In the genomic region with DNA sequence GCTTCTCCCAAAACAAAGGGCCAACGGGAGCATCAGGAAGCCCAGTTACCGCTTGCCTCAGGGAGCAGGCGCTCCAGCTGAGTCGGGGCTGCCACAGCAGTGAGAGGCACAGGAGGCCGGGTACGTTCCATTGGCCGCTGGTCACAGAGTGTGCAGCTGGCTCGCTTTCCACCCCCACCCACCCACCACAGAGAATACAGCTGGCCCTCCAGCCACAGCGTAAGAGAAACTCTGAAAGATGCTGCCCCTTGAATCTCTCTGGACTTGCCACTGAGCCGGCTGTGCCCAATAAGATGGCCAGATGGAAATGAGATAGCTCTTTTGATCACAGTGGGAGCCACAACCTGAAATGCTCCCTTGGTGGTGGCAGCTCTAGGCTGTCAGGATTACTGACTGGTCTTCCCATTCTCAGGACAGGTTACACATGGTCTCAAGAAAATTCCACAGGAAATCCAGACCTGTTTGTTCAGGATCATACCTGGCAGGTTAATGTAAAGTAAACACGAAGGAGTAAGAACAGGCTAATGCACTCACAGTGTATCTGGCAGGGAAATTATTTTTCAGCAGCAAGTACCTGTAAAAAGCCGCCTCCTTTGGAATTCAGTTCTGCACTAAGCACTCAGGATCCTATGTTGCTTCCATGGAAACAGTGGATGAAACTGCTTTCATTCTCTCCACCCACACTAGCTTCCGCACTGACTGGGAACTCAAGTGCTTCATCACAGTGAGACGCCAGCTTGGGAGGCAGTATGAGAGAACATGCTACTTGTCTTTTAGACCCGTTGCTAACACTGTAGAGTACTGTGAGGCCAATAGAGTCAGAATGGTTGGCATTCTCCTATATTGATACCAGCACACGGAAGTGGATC, we compare ENCODE assay signal across 15 cellular contexts. TPM values are rescaled to one million over a fixed set of nuclear protein-coding genes. Genes with fewer than 3 reads are reported as not detected.
A peak's percentile ranks its signal among the peaks of the same experiment; 100 is the strongest.
DNase-seq lines count a peak whose midpoint lies in the region; ATAC-seq and TF ChIP-seq lines count a peak whose summit lies in the region.
"Had no signal": no experiment of that assay in that cellular context is flagged by ENCODE, and none has a peak within 500 bp of the region (broad histone marks: within the 10 kb centered on the region; RNA-seq: fewer than 3 reads in every experiment).

No MANE protein-coding gene starts in this region.

- peak overlapping the region; percentile 69 for H3K27ac ChIP-seq in cingulate gyrus (ENCODE audit: low read depth, low read length)

- no peak for TF ChIP-seq CTCF in neural crest cell (conservative IDR thresholded peaks at IDR 0.05)

- no peak for ATAC-seq in activated T-helper 17 cell treated with anti-CD3 and anti-CD28 coated beads, Interleukin-2, amount 50 U/mL, for 72 hours (replicated peaks)
- ATAC-seq: right cardiac atrium had no signal

- H3K27me3 Mint-ChIP-seq in neural crest cell (ENCODE audit: low read depth), result no peaks in the 10 kb centered on the region
- no peaks in the 10 kb centered on the region for H3K27me3 Mint-ChIP-seq in activated T-helper 17 cell treated with anti-CD3 and anti-CD28 coated beads, Interleukin-2, amount 50 U/mL, for 72 hours

- peak; percentile 92 for DNase-seq in DMS79 treated with DMSO at 0.1 percent for 48 hours (lab: John Stamatoyannopoulos, UW)
- peak; percentile 69 for DNase-seq in NCI-H2171 treated with DMSO at 0.1 percent for 48 hours (lab: John Stamatoyannopoulos, UW)
- DNase-seq in neural crest cell (ENCODE audit: low read depth, low spot score), result no peak
- no peak for DNase-seq in cerebellar cortex (ENCODE audit: low spot score)
- DNase-seq in activated CD4-positive, alpha-beta T cell treated with anti-CD3 and anti-CD28 coated beads for 48 hours, result no peak
- DNase-seq in activated CD8-positive, alpha-beta memory T cell treated with anti-CD3 and anti-CD28 coated beads, Interleukin-2, amount 50 U/mL, for 48 hours, result no peak
- DNase-seq: activated CD4-positive, alpha-beta T cell treated with anti-CD3 and anti-CD28 coated beads, Interleukin-2, amount 50 U/mL, for 48 hours; cortex of kidney; foreskin melanocyte; right cardiac atrium; T-helper 1 cell had no signal

- H3K4me3 Mint-ChIP-seq in neural crest cell, result peak overlapping the region; percentile 16
- H3K4me3 Mint-ChIP-seq in activated T-helper 17 cell treated with anti-CD3 and anti-CD28 coated beads, Interleukin-2, amount 50 U/mL, for 72 hours, result no peak overlapping the region

- H3K9me3 Mint-ChIP-seq in neural crest cell, result no peaks in the 10 kb centered on the region
- H3K9me3 Mint-ChIP-seq in activated T-helper 17 cell treated with anti-CD3 and anti-CD28 coated beads, Interleukin-2, amount 50 U/mL, for 72 hours, result no peaks in the 10 kb centered on the region

- no peaks in the 10 kb centered on the region for H3K36me3 Mint-ChIP-seq in neural crest cell (ENCODE audit: low read depth)
- H3K36me3 Mint-ChIP-seq in activated T-helper 17 cell treated with anti-CD3 and anti-CD28 coated beads, Interleukin-2, amount 50 U/mL, for 72 hours (ENCODE audit: low read depth), result peaks cover 13% of the 10 kb centered on the region

- peaks cover 18% of the 10 kb centered on the region for H3K4me1 Mint-ChIP-seq in neural crest cell
- H3K4me1 Mint-ChIP-seq in activated T-helper 17 cell treated with anti-CD3 and anti-CD28 coated beads, Interleukin-2, amount 50 U/mL, for 72 hours, result no peaks in the 10 kb centered on the region

- H3K27ac Mint-ChIP-seq in neural crest cell (ENCODE audit: unreplicated experiment), result peak overlapping the region; percentile 53
- no peak overlapping the region for H3K27ac Mint-ChIP-seq in activated T-helper 17 cell treated with anti-CD3 and anti-CD28 coated beads, Interleukin-2, amount 50 U/mL, for 72 hours

RNA-seq across cellular contexts. Expression of gene SIAE, which starts 16.5 kb away (rescaled TPM):
- total RNA-seq in neural crest cell, result 5.3 and 5.9 TPM in 2 replicates
- 10 to 100 TPM in 1 of 2 donors, 1 to 10 TPM in 1; 7.5 to 10.5 TPM for total RNA-seq in activated T-helper 17 cell treated with anti-CD3 and anti-CD28 coated beads, Interleukin-2, amount 50 U/mL, for 72 hours

RNA-seq across cellular contexts. Expression of gene SPA17, which starts 16.7 kb away (rescaled TPM):
- 18.2 and 19.1 TPM in 2 replicates for total RNA-seq in neural crest cell
- 1 to 10 TPM; 1.3 to 2.8 TPM for total RNA-seq in activated T-helper 17 cell treated with anti-CD3 and anti-CD28 coated beads, Interleukin-2, amount 50 U/mL, for 72 hours

RNA-seq across cellular contexts. Expression of gene TBRG1, which starts 34.3 kb away (rescaled TPM):
- total RNA-seq in neural crest cell, result 23.0 and 27.3 TPM in 2 replicates
- 10 to 100 TPM; 28.8 to 30.0 TPM for total RNA-seq in activated T-helper 17 cell treated with anti-CD3 and anti-CD28 coated beads, Interleukin-2, amount 50 U/mL, for 72 hours

RNA-seq across cellular contexts. Expression of gene PANX3, which starts 45.8 kb away (rescaled TPM):
- total RNA-seq in neural crest cell, result not detected in 2 replicates
- total RNA-seq in activated T-helper 17 cell treated with anti-CD3 and anti-CD28 coated beads, Interleukin-2, amount 50 U/mL, for 72 hours, result not detected
- total RNA-seq: lung microvascular endothelial cell, right cardiac atrium, ureter had no signal

Comparison
In these comparisons a context has a peak if more than half of its experiments do, and no peak if none do; other contexts are left out.
1. DNase-seq: peak in DMS79 treated with DMSO at 0.1 percent for 48 hours (single experiment) and NCI-H2171 treated with DMSO at 0.1 percent for 48 hours (single experiment); none in neural crest cell (single experiment), cerebellar cortex (single experiment), activated CD4-positive, alpha-beta T cell treated with anti-CD3 and anti-CD28 coated beads for 48 hours (single experiment) and activated CD8-positive, alpha-beta memory T cell treated with anti-CD3 and anti-CD28 coated beads, Interleukin-2, amount 50 U/mL, for 48 hours (single experiment).